Comparison of ENCODE assay signal across 24 cellular contexts in genomic region chr11:123305601-123306000, GRCh38.
"Had no signal": no experiment of that assay in that cellular context is flagged by ENCODE, and none has a peak within 500 bp of the region (broad histone marks: within the 10 kb centered on the region; RNA-seq: fewer than 3 reads in every experiment).

No MANE protein-coding gene starts in this region.

- H3K4me2 ChIP-seq: PC-9 had no signal

- H3K27me3 Mint-ChIP-seq: activated CD4-positive, alpha-beta T cell treated with anti-CD3 and anti-CD28 coated beads, Interleukin-2, amount 10 ng/mL, durations not matched to agents 24 days and 14 days; activated CD8-positive, alpha-beta memory T cell treated with anti-CD3 and anti-CD28 coated beads, Interleukin-2, amount 10 ng/mL, durations not matched to agents 7 days and 5 days; activated T-helper 17 cell treated with anti-CD3 and anti-CD28 coated beads, Interleukin-2, amount 50 U/mL, for 72 hours; T-helper 17 cell had no signal

- H3K27ac ChIP-seq: colonic mucosa, PC-9 had no signal

- H3K27ac Mint-ChIP-seq: activated B cell treated with CpG ODN at 0.5 μM for 24 hours; activated CD4-positive, alpha-beta T cell treated with anti-CD3 and anti-CD28 coated beads, Interleukin-2, amount 10 ng/mL, durations not matched to agents 24 days and 14 days; activated CD8-positive, alpha-beta memory T cell treated with anti-CD3 and anti-CD28 coated beads, Interleukin-2, amount 10 ng/mL, durations not matched to agents 7 days and 5 days; activated naive CD4-positive, alpha-beta T cell treated with anti-CD3 and anti-CD28 coated beads for 36 hours; activated naive CD8-positive, alpha-beta T cell; activated T-helper 17 cell treated with anti-CD3 and anti-CD28 coated beads, Interleukin-2, amount 50 U/mL, for 72 hours; T-helper 17 cell had no signal

- H3K9me3 ChIP-seq: colonic mucosa had no signal

- FAIRE-seq: astrocyte had no signal

- H3K9me3 Mint-ChIP-seq: activated B cell treated with CpG ODN at 0.5 μM for 24 hours; activated CD4-positive, alpha-beta T cell treated with anti-CD3 and anti-CD28 coated beads, Interleukin-2, amount 10 ng/mL, durations not matched to agents 24 days and 14 days; activated naive CD4-positive, alpha-beta T cell treated with anti-CD3 and anti-CD28 coated beads for 36 hours; activated T-cell treated with anti-CD3 and anti-CD28 coated beads, Interleukin-2, amount 50 U/mL, for 4 hours; activated T-helper 17 cell treated with anti-CD3 and anti-CD28 coated beads, Interleukin-2, amount 50 U/mL, for 72 hours had no signal

- H2AFZ ChIP-seq: PC-9 had no signal

- H3K4me3 ChIP-seq: colonic mucosa, PC-9 had no signal

- H3K4me1 ChIP-seq: colonic mucosa had no signal

- ATAC-seq: activated CD8-positive, alpha-beta memory T cell treated with anti-CD3 and anti-CD28 coated beads, Interleukin-2, amount 10 ng/mL, durations not matched to agents 7 days and 5 days; activated T-cell treated with anti-CD3 and anti-CD28 coated beads, Interleukin-2, amount 50 U/mL, for 4 hours; activated T-helper 17 cell treated with anti-CD3 and anti-CD28 coated beads, Interleukin-2, amount 50 U/mL, for 72 hours; T-helper 17 cell had no signal

- DNase-seq: activated B cell treated with CpG ODN at 0.5 μM for 24 hours; activated CD4-positive, alpha-beta T cell treated with anti-CD3 and anti-CD28 coated beads for 1 hour; activated CD4-positive, alpha-beta T cell treated with anti-CD3 and anti-CD28 coated beads, Interleukin-2, amount 10 ng/mL, durations not matched to agents 24 days and 14 days; activated CD4-positive, alpha-beta T cell treated with anti-CD3 and anti-CD28 coated beads, Interleukin-2, amount 50 U/mL, for 48 hours; activated CD8-positive, alpha-beta memory T cell treated with anti-CD3 and anti-CD28 coated beads, Interleukin-2, amount 10 ng/mL, durations not matched to agents 7 days and 5 days; activated gamma-delta T cell; activated naive CD4-positive, alpha-beta T cell treated with anti-CD3 and anti-CD28 coated beads for 36 hours; activated T-cell treated with anti-CD3 and anti-CD28 coated beads, Interleukin-2, amount 50 U/mL, for 4 hours; cerebellar nuclear complex; colonic mucosa; NCI-H1048; NCI-H1417 treated with DMSO at 0.1 percent for 48 hours; NCI-H1694 treated with DMSO at 0.1 percent for 48 hours; NCI-H345; NCI-H510A; NCI-H526 treated with DMSO at 0.1 percent for 48 hours; NK-92 treated with Interleukin-12 subunit alpha and Interleukin-12 subunit beta, amount 100 ng/mL, for 24 hours; PC-9; SHP77 treated with DMSO at 0.1 percent for 48 hours; T-helper 17 cell; T-helper 9 cell had no signal

- H3K36me3 ChIP-seq: colonic mucosa had no signal

- H3K36me3 Mint-ChIP-seq: activated CD8-positive, alpha-beta memory T cell treated with anti-CD3 and anti-CD28 coated beads, Interleukin-2, amount 10 ng/mL, durations not matched to agents 7 days and 5 days; activated naive CD8-positive, alpha-beta T cell had no signal

- H3K4me3 Mint-ChIP-seq: activated B cell treated with CpG ODN at 0.5 μM for 24 hours; activated CD4-positive, alpha-beta T cell treated with anti-CD3 and anti-CD28 coated beads, Interleukin-2, amount 10 ng/mL, durations not matched to agents 24 days and 14 days; activated CD8-positive, alpha-beta memory T cell treated with anti-CD3 and anti-CD28 coated beads, Interleukin-2, amount 10 ng/mL, durations not matched to agents 7 days and 5 days; activated naive CD4-positive, alpha-beta T cell treated with anti-CD3 and anti-CD28 coated beads for 36 hours; activated naive CD8-positive, alpha-beta T cell; activated T-cell treated with anti-CD3 and anti-CD28 coated beads, Interleukin-2, amount 50 U/mL, for 4 hours; activated T-helper 17 cell treated with anti-CD3 and anti-CD28 coated beads, Interleukin-2, amount 50 U/mL, for 72 hours; T-helper 17 cell had no signal
